11 cellular contexts compared by ENCODE assay signal in the genomic region with DNA sequence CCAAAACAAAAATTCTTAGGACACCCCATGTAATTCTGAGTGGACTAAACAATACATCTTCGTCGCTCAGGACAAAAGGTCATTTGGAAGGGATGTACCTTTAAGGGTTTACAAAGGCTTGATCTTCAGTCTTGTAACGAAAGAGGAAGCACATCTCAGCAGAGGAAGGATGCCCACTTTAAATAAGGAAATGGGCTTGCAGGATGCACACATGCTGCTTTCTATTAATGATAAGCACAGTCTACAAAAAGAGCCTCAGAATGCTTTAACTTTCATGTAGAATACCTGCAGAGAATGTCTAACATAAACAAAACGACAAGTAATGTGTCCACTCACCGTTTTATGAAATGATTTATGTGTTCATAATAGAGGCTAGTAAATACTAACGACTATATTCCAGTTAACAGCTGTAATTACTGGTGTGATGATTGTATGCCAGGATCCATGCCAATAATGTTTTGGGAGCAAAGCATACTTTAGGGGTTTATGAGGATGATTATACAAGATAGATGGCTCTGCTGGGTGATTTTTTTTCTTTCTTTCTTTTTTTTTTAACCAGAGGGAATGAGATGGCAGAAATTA.
DNase-seq lines count a peak whose midpoint lies in the region; ATAC-seq and TF ChIP-seq lines count a peak whose summit lies in the region.
"Had no signal": no experiment of that assay in that cellular context is flagged by ENCODE, and none has a peak within 500 bp of the region (broad histone marks: within the 10 kb centered on the region; RNA-seq: fewer than 3 reads in every experiment).

No MANE protein-coding gene starts in this region.

- no peaks in the 10 kb centered on the region for H3K36me3 ChIP-seq in MM.1S (replicated peaks; ENCODE audit: insufficient read depth, low read length)
- H3K36me3 ChIP-seq: HAP-1 had no signal

- no peak overlapping the region for H3K4me2 ChIP-seq in MM.1S (ENCODE audit: low read depth, low read length)

- intact Hi-C loops in left ventricle myocardium superior (cut with micrococcal nuclease): loop anchor here (2.0 kb wide), 1 partner anchor 28 kb away; no protein-coding TSS in a partner anchor
- intact Hi-C loops in cardiac septum (cut with DNase I): loop anchor here (10.0 kb wide), 2 partner anchors 194 to 414 kb away; no protein-coding TSS in a partner anchor

- no peaks in the 10 kb centered on the region for H3F3A ChIP-seq in MM.1S (ENCODE audit: insufficient read depth, low read length)

- H3K27me3 ChIP-seq in MM.1S (replicated peaks; ENCODE audit: insufficient read depth, low read length): no peaks in the 10 kb centered on the region

- H3K9me3 ChIP-seq in MM.1S (replicated peaks; ENCODE audit: insufficient read depth, low read length): no peaks in the 10 kb centered on the region
- H3K9me3 ChIP-seq: HAP-1 had no signal

- H4K20me1 ChIP-seq in MM.1S (ENCODE audit: insufficient read depth, low read length): no peaks in the 10 kb centered on the region

- H3K79me2 ChIP-seq in MM.1S (ENCODE audit: low read length): no peaks in the 10 kb centered on the region

- H3K4me1 ChIP-seq in MM.1S (ENCODE audit: low read length): no peaks in the 10 kb centered on the region

- H3K9me2 ChIP-seq in MM.1S (replicated peaks; ENCODE audit: insufficient read depth, low read length): no peaks in the 10 kb centered on the region

- no peak for DNase-seq in left ventricle myocardium superior
- DNase-seq in cardiac septum (ENCODE audit: low spot score): no peak
- peak; percentile 49 for DNase-seq in NOMO-1 treated with dmso at 0.1 percent for 144 hours (lab: John Stamatoyannopoulos, UW; ENCODE audit: unreplicated experiment)
- DNase-seq in MM.1S: no peak
- DNase-seq in HFFc6: no peak
- no peak for DNase-seq in osteocyte (ENCODE audit: extremely low spot score, unreplicated experiment)
- no peak for DNase-seq in SW 1271 (lab: John Stamatoyannopoulos, UW)
- DNase-seq: activated T-cell treated with anti-CD3 and anti-CD28 coated beads, Interleukin-2, amount 50 U/mL, for 24 hours had no signal

- H2AFZ ChIP-seq in MM.1S (ENCODE audit: low read length): no peak overlapping the region

- no peaks in the 10 kb centered on the region for H3K36me3 Mint-ChIP-seq in HFFc6 (ENCODE audit: low read depth)
- H3K36me3 Mint-ChIP-seq in osteocyte (ENCODE audit: unreplicated experiment): no peaks in the 10 kb centered on the region

- peak; percentile 18 for ATAC-seq in left ventricle myocardium superior
- ATAC-seq in HG03460 (IDR thresholded peaks at IDR 0.05; ENCODE audit: unreplicated experiment): peak; percentile 90

- H3K4me3 Mint-ChIP-seq in HFFc6 (no peak overlapping the region), osteocyte (ENCODE audit: unreplicated experiment) (no peak overlapping the region)
- H3K4me3 Mint-ChIP-seq: activated T-cell treated with anti-CD3 and anti-CD28 coated beads, Interleukin-2, amount 50 U/mL, for 24 hours; neural crest cell had no signal

- H3K9me3 Mint-ChIP-seq in HFFc6: no peaks in the 10 kb centered on the region
- H3K9me3 Mint-ChIP-seq in osteocyte (ENCODE audit: unreplicated experiment): no peaks in the 10 kb centered on the region
- H3K9me3 Mint-ChIP-seq: activated T-cell treated with anti-CD3 and anti-CD28 coated beads, Interleukin-2, amount 50 U/mL, for 24 hours; neural crest cell had no signal

- no peak overlapping the region for H3K27ac Mint-ChIP-seq in HFFc6
- H3K27ac Mint-ChIP-seq in osteocyte (ENCODE audit: unreplicated experiment): no peak overlapping the region
- H3K27ac Mint-ChIP-seq: activated T-cell treated with anti-CD3 and anti-CD28 coated beads, Interleukin-2, amount 50 U/mL, for 24 hours had no signal

- H3K27ac ChIP-seq in MM.1S (ENCODE audit: low read length): no peak overlapping the region

- H3K4me1 Mint-ChIP-seq in HFFc6 (ENCODE audit: low read depth) (peaks cover 18% of the 10 kb centered on the region; the same call in 1 of the 2 replicates), osteocyte (ENCODE audit: unreplicated experiment) (peaks cover 38% of the 10 kb centered on the region)

- TF ChIP-seq CTCF in MM.1S (IDR thresholded peaks at IDR 0.05; ENCODE audit: low read length) (no peak), HFFc6 (IDR thresholded peaks at IDR 0.05) (no peak), osteocyte (IDR thresholded peaks at IDR 0.05) (no peak)

- H3K27me3 Mint-ChIP-seq in HFFc6 (ENCODE audit: insufficient read depth) (no peaks in the 10 kb centered on the region), osteocyte (ENCODE audit: unreplicated experiment) (no peaks in the 10 kb centered on the region)
- H3K27me3 Mint-ChIP-seq: activated T-cell treated with anti-CD3 and anti-CD28 coated beads, Interleukin-2, amount 50 U/mL, for 24 hours had no signal

- H3K4me3 ChIP-seq in MM.1S (ENCODE audit: low read length): no peak overlapping the region
- H3K4me3 ChIP-seq: HAP-1 had no signal

- no peak overlapping the region for H3K9ac ChIP-seq in MM.1S (ENCODE audit: low read length)
